Comparison of ENCODE assay signal across 14 cellular contexts in the genomic region with DNA sequence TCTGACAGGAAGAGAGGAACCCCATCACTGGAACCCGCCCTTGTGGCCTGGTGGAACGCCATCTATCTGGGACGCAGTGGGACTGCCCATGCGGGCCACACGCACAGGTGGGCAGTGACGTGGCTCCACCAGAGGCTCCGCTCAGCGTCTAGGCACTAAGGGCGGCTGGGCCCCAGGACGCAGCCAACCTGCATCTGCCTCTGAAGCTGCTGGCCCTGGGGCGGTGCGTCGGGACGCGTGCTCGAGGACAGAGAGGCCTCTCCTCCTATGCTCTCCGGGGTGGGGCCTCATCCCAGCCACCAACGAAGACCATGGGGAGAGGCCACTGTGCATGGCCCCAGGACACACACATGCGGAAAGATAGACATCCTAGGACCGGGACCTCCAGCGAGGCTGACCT. TPM values are rescaled to one million over a fixed set of nuclear protein-coding genes. Genes with fewer than 3 reads are reported as not detected.
DNase-seq lines count a peak whose midpoint lies in the region; ATAC-seq and TF ChIP-seq lines count a peak whose summit lies in the region.
"Had no signal": no experiment of that assay in that cellular context is flagged by ENCODE, and none has a peak within 500 bp of the region (broad histone marks: within the 10 kb centered on the region; RNA-seq: fewer than 3 reads in every experiment).

No MANE protein-coding gene starts in this region.

- H3K9ac ChIP-seq in BLaER1 (no peak overlapping the region), neuronal stem cell (ENCODE audit: low read depth, low read length, poor library complexity) (peak overlapping the region; percentile 44)

- CTCF ChIA-PET in RWPE1 (lab: Yijun Ruan, JAX), result no interaction called here

- no peak overlapping the region for H3K27ac ChIP-seq in BLaER1
- peak overlapping the region; percentile 66 for H3K27ac ChIP-seq in RWPE1
- no peak overlapping the region for H3K27ac ChIP-seq in neuronal stem cell (replicated peaks; ENCODE audit: low read length)
- H3K27ac ChIP-seq: C4-2B had no signal

- no peaks in the 10 kb centered on the region for H3K9me3 ChIP-seq in BLaER1
- no peaks in the 10 kb centered on the region for H3K9me3 ChIP-seq in neuronal stem cell (replicated peaks in 1 of 2; ENCODE audit: control insufficient read depth in 2 of 2, insufficient read depth in 1 of 2, low read depth in 1 of 2, low read length in 2 of 2)
- H3K9me3 ChIP-seq: Caco-2 had no signal

- no peak overlapping the region for H2BK120ac ChIP-seq in neuronal stem cell (ENCODE audit: low read depth, low read length)

- no peak overlapping the region for H3K14ac ChIP-seq in neuronal stem cell (ENCODE audit: low read length)

- peaks cover 13% of the 10 kb centered on the region for H3K79me1 ChIP-seq in neuronal stem cell (ENCODE audit: low read depth, low read length)

- DNase-seq in RWPE1 (ENCODE audit: low spot score) (no peak), neuronal stem cell (ENCODE audit: low spot score) (no peak), dermis blood vessel endothelial cell (no peak)
- DNase-seq: Caco-2; CD4-positive, alpha-beta T cell; H7; HFFc6; KG1 had no signal

- no peak overlapping the region for H4K8ac ChIP-seq in neuronal stem cell (ENCODE audit: low read depth, low read length)

- peak overlapping the region; percentile 57; the same call in 1 of the 2 replicates for H3K4me2 ChIP-seq in BLaER1
- H3K4me2 ChIP-seq in neuronal stem cell (ENCODE audit: insufficient read depth, low read length, poor library complexity, severe bottlenecking), result no peak overlapping the region
- H3K4me2 ChIP-seq: GM23338 had no signal

- WGBS in neuronal stem cell (ENCODE audit: extremely low coverage in 2 of 2, insufficient read length in 2 of 2, insufficient replicate concordance in 1 of 2), 2 donors, result no CpG with 5 or more reads among the region's 21 CpGs

- peak overlapping the region; percentile 43 for H3K23ac ChIP-seq in neuronal stem cell (ENCODE audit: low read depth, low read length, poor library complexity)

- peak overlapping the region; percentile 46 for H2BK12ac ChIP-seq in neuronal stem cell (ENCODE audit: low read length)

- no peak overlapping the region for H4K91ac ChIP-seq in neuronal stem cell (ENCODE audit: low read depth, low read length, poor library complexity)

- no peak overlapping the region for H2AK5ac ChIP-seq in neuronal stem cell (ENCODE audit: low read depth, low read length)

- H3K36me3 ChIP-seq in BLaER1 (peaks cover 98% of the 10 kb centered on the region), neuronal stem cell (replicated peaks in 1 of 2; ENCODE audit: control insufficient read depth in 2 of 2, insufficient read depth in 2 of 2, low read length in 2 of 2) (peaks cover 85 to 97% of the 10 kb centered on the region in 2 donors)

- H3K4me1 ChIP-seq in BLaER1, result peaks cover 42% of the 10 kb centered on the region
- H3K4me1 ChIP-seq in neuronal stem cell (ENCODE audit: control insufficient read depth in 2 of 2, insufficient read depth in 1 of 2, low read depth in 1 of 2, low read length in 2 of 2), result no peaks in the 10 kb centered on the region
- H3K4me1 ChIP-seq: Caco-2 had no signal

- ATAC-seq in SK-N-SH treated with all-trans-retinoic acid at 6 μM for 48 hours (no peak), HG03139 (IDR thresholded peaks at IDR 0.05; ENCODE audit: unreplicated experiment) (no peak)
- ATAC-seq: GM23338, HCT116 had no signal

- H2AFZ ChIP-seq in neuronal stem cell (ENCODE audit: low read length), result no peak overlapping the region
- H2AFZ ChIP-seq: GM23338 had no signal

- H2BK15ac ChIP-seq in neuronal stem cell (ENCODE audit: low read length), result no peak overlapping the region

- H2BK5ac ChIP-seq in neuronal stem cell (ENCODE audit: low read length), result peak overlapping the region; percentile 39

- H3K27me3 ChIP-seq in BLaER1, result no peaks in the 10 kb centered on the region
- no peaks in the 10 kb centered on the region for H3K27me3 ChIP-seq in neuronal stem cell (ENCODE audit: control insufficient read depth in 3 of 3, insufficient read depth in 3 of 3, low read depth in 1 of 3, low read length in 3 of 3)

- POLR2A ChIA-PET in RWPE1 (lab: Yijun Ruan, JAX; ENCODE audit: low non-redundant PET), result no interaction called here

- no peak overlapping the region for H3K18ac ChIP-seq in neuronal stem cell (ENCODE audit: low read length)

- H3K4ac ChIP-seq in neuronal stem cell (ENCODE audit: low read length), result no peak overlapping the region

- H3K4me3 ChIP-seq in BLaER1 (no peak overlapping the region), neuronal stem cell (ENCODE audit: low read length in 2 of 2) (no peak overlapping the region)
- H3K4me3 ChIP-seq: GM23338 had no signal

- TF ChIP-seq CTCF in RWPE1 (conservative IDR thresholded peaks at IDR 0.05; ENCODE audit: low read depth), result no peak

- H4K20me1 ChIP-seq in BLaER1, result peaks cover 100% of the 10 kb centered on the region

TF ChIP-seq in SK-N-SH treated with all-trans-retinoic acid at 6 μM for 48 hours, 23 proteins besides CTCF, POLR2A, EP300 and RAD21 (continues in another document):
- TF ChIP-seq RARB (CRISPR knock-in tag; IDR thresholded peaks at IDR 0.05) (no peak), CREB5 (CRISPR knock-in tag; IDR thresholded peaks at IDR 0.05; ENCODE audit: low read depth) (no peak), TOX (CRISPR knock-in tag; IDR thresholded peaks at IDR 0.05; ENCODE audit: borderline replicate concordance) (no peak), SNAI2 (CRISPR knock-in tag; IDR thresholded peaks at IDR 0.05) (no peak), OSR1 (CRISPR knock-in tag; IDR thresholded peaks at IDR 0.05) (no peak), ESRRG (CRISPR knock-in tag; IDR thresholded peaks at IDR 0.05) (no peak), ZFP3 (CRISPR knock-in tag; IDR thresholded peaks at IDR 0.05) (no peak), TSHZ2 (CRISPR knock-in tag; IDR thresholded peaks at IDR 0.05) (no peak), ZFP30 (CRISPR knock-in tag; IDR thresholded peaks at IDR 0.05) (no peak), ZNF70 (CRISPR knock-in tag; IDR thresholded peaks at IDR 0.05) (no peak), ZNF565 (CRISPR knock-in tag; conservative IDR thresholded peaks at IDR 0.05; ENCODE audit: low read depth) (no peak), ZC3H10 (CRISPR knock-in tag; IDR thresholded peaks at IDR 0.05) (no peak), ARNTL (CRISPR knock-in tag; IDR thresholded peaks at IDR 0.05; ENCODE audit: borderline replicate concordance, low read depth) (no peak), GLIS3 (CRISPR knock-in tag; IDR thresholded peaks at IDR 0.05) (no peak), ISL1 (CRISPR knock-in tag; IDR thresholded peaks at IDR 0.05) (no peak), ZNF8 (CRISPR knock-in tag; IDR thresholded peaks at IDR 0.05) (no peak)

RNA-seq across cellular contexts. Expression of gene IZUMO4, which starts 18.1 kb away (rescaled TPM):
- polyA plus RNA-seq in neuronal stem cell (2013, experiment 1 of 2), result 2.5 TPM
- 2.3 TPM for polyA plus RNA-seq in neuronal stem cell (2013, experiment 2 of 2)
- 0.65 and 1.5 TPM in 2 replicates for total RNA-seq in dermis blood vessel endothelial cell

RNA-seq across cellular contexts. Expression of gene MOB3A, which starts 18.7 kb away (rescaled TPM):
- 15.6 TPM for polyA plus RNA-seq in neuronal stem cell (2013, experiment 1 of 2)
- 16.1 TPM for polyA plus RNA-seq in neuronal stem cell (2013, experiment 2 of 2)
- total RNA-seq in dermis blood vessel endothelial cell, result 26.4 and 54.0 TPM in 2 replicates

RNA-seq across cellular contexts. Expression of gene AP3D1, which starts 36.5 kb away (rescaled TPM):
- 60.6 TPM for polyA plus RNA-seq in neuronal stem cell (2013, experiment 1 of 2)
- 60.3 TPM for polyA plus RNA-seq in neuronal stem cell (2013, experiment 2 of 2)
- total RNA-seq in dermis blood vessel endothelial cell, result 75.7 and 137 TPM in 2 replicates

RNA-seq across cellular contexts. Expression of gene DOT1L, which starts 48.9 kb away (rescaled TPM):
- polyA plus RNA-seq in neuronal stem cell (2013, experiment 1 of 2), result 38.2 TPM
- polyA plus RNA-seq in neuronal stem cell (2013, experiment 2 of 2), result 38.1 TPM
- total RNA-seq in dermis blood vessel endothelial cell, result 5.4 and 8.8 TPM in 2 replicates
